1 cellular context compared by ENCODE assay signal in the genomic region with DNA sequence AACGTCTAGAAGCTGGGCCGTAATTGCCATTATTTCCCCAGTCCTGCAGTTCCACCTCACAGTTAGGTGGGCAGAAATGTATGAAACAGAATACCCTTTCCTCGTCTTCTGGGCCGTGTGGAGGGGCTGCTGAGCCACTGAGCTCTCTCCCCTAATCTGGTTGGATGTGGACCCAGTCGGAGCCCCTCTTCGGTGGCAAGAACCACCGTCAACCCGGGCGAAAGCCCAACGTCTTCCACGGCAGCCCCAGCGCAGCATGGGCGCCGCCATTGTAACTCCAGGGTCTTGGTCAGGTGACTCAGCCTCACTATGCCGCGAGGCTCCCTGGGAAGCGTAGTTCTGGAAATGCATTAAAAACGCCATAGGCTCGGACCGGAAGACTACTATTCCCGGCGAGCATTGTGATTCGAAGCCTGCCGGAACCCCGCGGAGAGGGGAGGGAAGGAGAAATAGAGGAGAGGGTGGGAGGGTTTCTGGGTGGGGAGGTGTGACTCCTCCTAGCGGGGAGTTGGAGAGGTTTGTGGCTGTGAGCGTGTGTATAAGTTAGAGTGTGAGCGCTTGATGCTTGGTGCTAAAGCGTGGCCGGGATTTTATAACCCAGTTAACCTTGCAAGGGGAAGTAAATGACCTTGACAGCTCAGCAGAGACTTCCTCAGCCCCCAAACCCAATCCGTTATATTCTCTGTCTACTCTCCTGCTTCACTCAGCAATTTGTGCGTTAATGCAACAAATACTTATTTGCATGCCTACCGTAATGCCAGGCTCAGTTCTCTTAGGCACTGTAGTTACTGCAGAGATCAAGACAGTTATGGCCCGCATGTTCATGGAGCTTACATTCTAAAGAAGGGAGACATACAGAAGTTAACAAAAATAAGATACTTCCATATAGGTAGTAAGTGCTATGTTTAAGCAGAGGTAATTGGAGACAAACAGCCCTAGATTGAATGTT.
TF ChIP-seq lines count a peak whose summit lies in the region.

A gene with protein sequence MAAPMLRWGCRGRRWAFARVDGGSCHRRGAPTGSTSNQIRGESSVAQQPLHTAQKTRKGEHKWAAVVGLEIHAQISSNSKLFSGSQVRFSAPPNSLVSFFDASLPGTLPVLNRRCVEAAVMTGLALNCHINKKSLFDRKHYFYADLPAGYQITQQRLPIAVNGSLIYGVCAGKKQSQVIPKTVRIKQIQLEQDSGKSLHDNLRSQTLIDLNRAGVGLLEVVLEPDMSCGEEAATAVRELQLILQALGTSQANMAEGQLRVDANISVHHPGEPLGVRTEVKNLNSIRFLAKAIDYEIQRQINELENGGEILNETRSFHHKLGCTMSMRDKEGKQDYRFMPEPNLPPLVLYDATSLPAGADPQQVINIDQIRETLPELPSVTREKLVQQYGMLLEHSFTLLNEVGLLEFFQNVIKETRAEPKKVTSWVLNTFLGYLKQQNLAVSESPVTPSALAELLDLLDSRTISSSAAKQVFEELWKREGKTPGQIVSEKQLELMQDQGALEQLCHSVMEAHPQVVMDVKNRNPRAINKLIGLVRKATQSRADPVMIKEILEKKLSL (minus strand): TSS at position 295 of the 949 bp plus-strand sequence. CDS start 25 bp downstream, at position 270.

TF ChIP-seq in HepG2, 621 proteins besides CTCF, POLR2A, EP300 and RAD21 (continued from another document and continues in another):
- TF ChIP-seq, protein P1, sequence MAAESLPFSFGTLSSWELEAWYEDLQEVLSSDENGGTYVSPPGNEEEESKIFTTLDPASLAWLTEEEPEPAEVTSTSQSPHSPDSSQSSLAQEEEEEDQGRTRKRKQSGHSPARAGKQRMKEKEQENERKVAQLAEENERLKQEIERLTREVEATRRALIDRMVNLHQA (CRISPR knock-in tag; IDR thresholded peaks at IDR 0.05): no peak
- TF ChIP-seq NFE2L2 (IDR thresholded peaks at IDR 0.05; ENCODE audit: low read length): no peak
- TF ChIP-seq MTA3 (CRISPR knock-in tag; IDR thresholded peaks at IDR 0.05): no peak
- no peak for TF ChIP-seq ZNF570 (CRISPR knock-in tag; IDR thresholded peaks at IDR 0.05; ENCODE audit: borderline replicate concordance)
- no peak; the same call in 1 of the 2 replicates for TF ChIP-seq NFKBIZ (CRISPR knock-in tag; IDR thresholded peaks at IDR 0.05)
- TF ChIP-seq, protein P2, sequence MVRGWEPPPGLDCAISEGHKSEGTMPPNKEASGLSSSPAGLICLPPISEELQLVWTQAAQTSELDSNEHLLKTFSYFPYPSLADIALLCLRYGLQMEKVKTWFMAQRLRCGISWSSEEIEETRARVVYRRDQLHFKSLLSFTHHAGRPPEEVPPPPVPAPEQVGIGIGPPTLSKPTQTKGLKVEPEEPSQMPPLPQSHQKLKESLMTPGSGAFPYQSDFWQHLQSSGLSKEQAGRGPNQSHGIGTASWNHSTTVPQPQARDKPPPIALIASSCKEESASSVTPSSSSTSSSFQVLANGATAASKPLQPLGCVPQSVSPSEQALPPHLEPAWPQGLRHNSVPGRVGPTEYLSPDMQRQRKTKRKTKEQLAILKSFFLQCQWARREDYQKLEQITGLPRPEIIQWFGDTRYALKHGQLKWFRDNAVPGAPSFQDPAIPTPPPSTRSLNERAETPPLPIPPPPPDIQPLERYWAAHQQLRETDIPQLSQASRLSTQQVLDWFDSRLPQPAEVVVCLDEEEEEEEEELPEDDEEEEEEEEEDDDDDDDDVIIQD (CRISPR knock-in tag; IDR thresholded peaks at IDR 0.05; ENCODE audit: low read depth): 0 out of 2 replicates have a peak, but pooled peaks have one; percentile 8
- TF ChIP-seq, protein P3, sequence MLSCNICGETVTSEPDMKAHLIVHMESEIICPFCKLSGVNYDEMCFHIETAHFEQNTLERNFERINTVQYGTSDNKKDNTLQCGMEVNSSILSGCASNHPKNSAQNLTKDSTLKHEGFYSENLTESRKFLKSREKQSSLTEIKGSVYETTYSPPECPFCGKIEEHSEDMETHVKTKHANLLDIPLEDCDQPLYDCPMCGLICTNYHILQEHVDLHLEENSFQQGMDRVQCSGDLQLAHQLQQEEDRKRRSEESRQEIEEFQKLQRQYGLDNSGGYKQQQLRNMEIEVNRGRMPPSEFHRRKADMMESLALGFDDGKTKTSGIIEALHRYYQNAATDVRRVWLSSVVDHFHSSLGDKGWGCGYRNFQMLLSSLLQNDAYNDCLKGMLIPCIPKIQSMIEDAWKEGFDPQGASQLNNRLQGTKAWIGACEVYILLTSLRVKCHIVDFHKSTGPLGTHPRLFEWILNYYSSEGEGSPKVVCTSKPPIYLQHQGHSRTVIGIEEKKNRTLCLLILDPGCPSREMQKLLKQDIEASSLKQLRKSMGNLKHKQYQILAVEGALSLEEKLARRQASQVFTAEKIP (CRISPR knock-in tag; IDR thresholded peaks at IDR 0.05; ENCODE audit: borderline replicate concordance): no peak
- TF ChIP-seq, protein P4, sequence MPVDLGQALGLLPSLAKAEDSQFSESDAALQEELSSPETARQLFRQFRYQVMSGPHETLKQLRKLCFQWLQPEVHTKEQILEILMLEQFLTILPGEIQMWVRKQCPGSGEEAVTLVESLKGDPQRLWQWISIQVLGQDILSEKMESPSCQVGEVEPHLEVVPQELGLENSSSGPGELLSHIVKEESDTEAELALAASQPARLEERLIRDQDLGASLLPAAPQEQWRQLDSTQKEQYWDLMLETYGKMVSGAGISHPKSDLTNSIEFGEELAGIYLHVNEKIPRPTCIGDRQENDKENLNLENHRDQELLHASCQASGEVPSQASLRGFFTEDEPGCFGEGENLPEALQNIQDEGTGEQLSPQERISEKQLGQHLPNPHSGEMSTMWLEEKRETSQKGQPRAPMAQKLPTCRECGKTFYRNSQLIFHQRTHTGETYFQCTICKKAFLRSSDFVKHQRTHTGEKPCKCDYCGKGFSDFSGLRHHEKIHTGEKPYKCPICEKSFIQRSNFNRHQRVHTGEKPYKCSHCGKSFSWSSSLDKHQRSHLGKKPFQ (CRISPR knock-in tag; IDR thresholded peaks at IDR 0.05; ENCODE audit: insufficient replicate concordance): no peak
- TF ChIP-seq ASH2L (IDR thresholded peaks at IDR 0.05; ENCODE audit: insufficient read length, low read depth, low read length): peak; percentile 89
- TF ChIP-seq KDM5A (IDR thresholded peaks at IDR 0.05; ENCODE audit: borderline replicate concordance, low read length): peak; percentile 100
- no peak for TF ChIP-seq NR1H2 (CRISPR knock-in tag; IDR thresholded peaks at IDR 0.05; ENCODE audit: borderline replicate concordance, low read depth)
- TF ChIP-seq YEATS2 (CRISPR knock-in tag; IDR thresholded peaks at IDR 0.05; ENCODE audit: borderline replicate concordance): peak; percentile 87; the same call in 1 of the 2 replicates
- no peak for TF ChIP-seq EZH2 (conservative IDR thresholded peaks at IDR 0.05; ENCODE audit: low read depth, low read length)
- TF ChIP-seq ELF1 (CRISPR knock-in tag; IDR thresholded peaks at IDR 0.05): peak; percentile 88
- no peak for TF ChIP-seq ZNF749 (CRISPR knock-in tag; IDR thresholded peaks at IDR 0.05; ENCODE audit: borderline replicate concordance)
- TF ChIP-seq, protein P5, sequence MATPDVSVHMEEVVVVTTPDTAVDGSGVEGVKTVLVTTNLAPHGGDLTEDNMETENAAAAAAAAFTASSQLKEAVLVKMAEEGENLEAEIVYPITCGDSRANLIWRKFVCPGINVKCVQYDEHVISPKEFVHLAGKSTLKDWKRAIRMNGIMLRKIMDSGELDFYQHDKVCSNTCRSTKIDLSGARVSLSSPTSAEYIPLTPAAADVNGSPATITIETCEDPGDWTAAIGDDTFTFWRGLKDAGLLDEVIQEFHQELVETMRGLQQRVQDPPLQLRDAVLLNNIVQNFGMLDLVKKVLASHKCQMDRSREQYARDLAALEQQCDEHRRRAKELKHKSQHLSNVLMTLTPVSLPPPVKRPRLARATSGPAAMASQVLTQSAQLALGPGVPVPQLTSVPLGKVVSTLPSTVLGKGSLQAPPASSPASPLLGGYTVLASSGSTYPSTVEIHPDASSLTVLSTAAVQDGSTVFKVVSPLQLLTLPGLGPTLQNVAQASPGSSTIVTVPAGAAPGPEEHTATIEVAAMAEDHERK (CRISPR knock-in tag; IDR thresholded peaks at IDR 0.05; ENCODE audit: low read depth): no peak; the same call in 1 of the 2 replicates
- TF ChIP-seq MIER2 (CRISPR knock-in tag; IDR thresholded peaks at IDR 0.05): no peak
- 0 out of 2 replicates have a peak, but pooled peaks have one; percentile 38 for TF ChIP-seq ZNF670 (CRISPR knock-in tag; IDR thresholded peaks at IDR 0.05; ENCODE audit: borderline replicate concordance)
- TF ChIP-seq SOX13 (IDR thresholded peaks at IDR 0.05): no peak
- no peak; a peak in 1 of 4 replicates for TF ChIP-seq SOX13 (CRISPR knock-in tag; conservative IDR thresholded peaks at IDR 0.05 in 1 of 2, IDR thresholded peaks at IDR 0.05 in 1 of 2)
- TF ChIP-seq GZF1 (CRISPR knock-in tag; IDR thresholded peaks at IDR 0.05): peak; percentile 94; the same call in 1 of the 2 replicates
- no peak for TF ChIP-seq FLYWCH1 (CRISPR knock-in tag; IDR thresholded peaks at IDR 0.05)
- TF ChIP-seq, protein P6, sequence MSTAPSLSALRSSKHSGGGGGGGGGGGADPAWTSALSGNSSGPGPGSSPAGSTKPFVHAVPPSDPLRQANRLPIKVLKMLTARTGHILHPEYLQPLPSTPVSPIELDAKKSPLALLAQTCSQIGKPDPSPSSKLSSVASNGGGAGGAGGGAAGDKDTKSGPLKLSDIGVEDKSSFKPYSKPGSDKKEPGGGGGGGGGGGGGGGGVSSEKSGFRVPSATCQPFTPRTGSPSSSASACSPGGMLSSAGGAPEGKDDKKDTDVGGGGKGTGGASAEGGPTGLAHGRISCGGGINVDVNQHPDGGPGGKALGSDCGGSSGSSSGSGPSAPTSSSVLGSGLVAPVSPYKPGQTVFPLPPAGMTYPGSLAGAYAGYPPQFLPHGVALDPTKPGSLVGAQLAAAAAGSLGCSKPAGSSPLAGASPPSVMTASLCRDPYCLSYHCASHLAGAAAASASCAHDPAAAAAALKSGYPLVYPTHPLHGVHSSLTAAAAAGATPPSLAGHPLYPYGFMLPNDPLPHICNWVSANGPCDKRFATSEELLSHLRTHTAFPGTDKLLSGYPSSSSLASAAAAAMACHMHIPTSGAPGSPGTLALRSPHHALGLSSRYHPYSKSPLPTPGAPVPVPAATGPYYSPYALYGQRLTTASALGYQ (CRISPR knock-in tag; IDR thresholded peaks at IDR 0.05): peak; percentile 67
- peak; percentile 26; the same call in 1 of the 2 replicates for TF ChIP-seq KLF15 (CRISPR knock-in tag; IDR thresholded peaks at IDR 0.05; ENCODE audit: borderline replicate concordance)
- TF ChIP-seq RBM22 (optimal IDR thresholded peaks at IDR 0.05; ENCODE audit: low read length): no peak
- TF ChIP-seq AKAP8 (CRISPR knock-in tag; IDR thresholded peaks at IDR 0.05): no peak
- no peak for TF ChIP-seq ZKSCAN5 (CRISPR knock-in tag; IDR thresholded peaks at IDR 0.05)
- TF ChIP-seq ZNF777 (CRISPR knock-in tag; IDR thresholded peaks at IDR 0.05): no peak
- TF ChIP-seq, protein P7, sequence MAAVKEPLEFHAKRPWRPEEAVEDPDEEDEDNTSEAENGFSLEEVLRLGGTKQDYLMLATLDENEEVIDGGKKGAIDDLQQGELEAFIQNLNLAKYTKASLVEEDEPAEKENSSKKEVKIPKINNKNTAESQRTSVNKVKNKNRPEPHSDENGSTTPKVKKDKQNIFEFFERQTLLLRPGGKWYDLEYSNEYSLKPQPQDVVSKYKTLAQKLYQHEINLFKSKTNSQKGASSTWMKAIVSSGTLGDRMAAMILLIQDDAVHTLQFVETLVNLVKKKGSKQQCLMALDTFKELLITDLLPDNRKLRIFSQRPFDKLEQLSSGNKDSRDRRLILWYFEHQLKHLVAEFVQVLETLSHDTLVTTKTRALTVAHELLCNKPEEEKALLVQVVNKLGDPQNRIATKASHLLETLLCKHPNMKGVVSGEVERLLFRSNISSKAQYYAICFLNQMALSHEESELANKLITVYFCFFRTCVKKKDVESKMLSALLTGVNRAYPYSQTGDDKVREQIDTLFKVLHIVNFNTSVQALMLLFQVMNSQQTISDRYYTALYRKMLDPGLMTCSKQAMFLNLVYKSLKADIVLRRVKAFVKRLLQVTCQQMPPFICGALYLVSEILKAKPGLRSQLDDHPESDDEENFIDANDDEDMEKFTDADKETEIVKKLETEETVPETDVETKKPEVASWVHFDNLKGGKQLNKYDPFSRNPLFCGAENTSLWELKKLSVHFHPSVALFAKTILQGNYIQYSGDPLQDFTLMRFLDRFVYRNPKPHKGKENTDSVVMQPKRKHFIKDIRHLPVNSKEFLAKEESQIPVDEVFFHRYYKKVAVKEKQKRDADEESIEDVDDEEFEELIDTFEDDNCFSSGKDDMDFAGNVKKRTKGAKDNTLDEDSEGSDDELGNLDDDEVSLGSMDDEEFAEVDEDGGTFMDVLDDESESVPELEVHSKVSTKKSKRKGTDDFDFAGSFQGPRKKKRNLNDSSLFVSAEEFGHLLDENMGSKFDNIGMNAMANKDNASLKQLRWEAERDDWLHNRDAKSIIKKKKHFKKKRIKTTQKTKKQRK (IDR thresholded peaks at IDR 0.05; ENCODE audit: low read length): no peak
- no peak for TF ChIP-seq XBP1 (CRISPR knock-in tag; IDR thresholded peaks at IDR 0.05)
- peak; percentile 29; the same call in 1 of the 2 replicates for TF ChIP-seq KLF11 (CRISPR knock-in tag; IDR thresholded peaks at IDR 0.05)
- TF ChIP-seq, protein P8, sequence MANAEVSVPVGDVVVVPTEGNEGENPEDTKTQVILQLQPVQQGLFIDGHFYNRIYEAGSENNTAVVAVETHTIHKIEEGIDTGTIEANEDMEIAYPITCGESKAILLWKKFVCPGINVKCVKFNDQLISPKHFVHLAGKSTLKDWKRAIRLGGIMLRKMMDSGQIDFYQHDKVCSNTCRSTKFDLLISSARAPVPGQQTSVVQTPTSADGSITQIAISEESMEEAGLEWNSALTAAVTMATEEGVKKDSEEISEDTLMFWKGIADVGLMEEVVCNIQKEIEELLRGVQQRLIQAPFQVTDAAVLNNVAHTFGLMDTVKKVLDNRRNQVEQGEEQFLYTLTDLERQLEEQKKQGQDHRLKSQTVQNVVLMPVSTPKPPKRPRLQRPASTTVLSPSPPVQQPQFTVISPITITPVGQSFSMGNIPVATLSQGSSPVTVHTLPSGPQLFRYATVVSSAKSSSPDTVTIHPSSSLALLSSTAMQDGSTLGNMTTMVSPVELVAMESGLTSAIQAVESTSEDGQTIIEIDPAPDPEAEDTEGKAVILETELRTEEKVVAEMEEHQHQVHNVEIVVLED (CRISPR knock-in tag; IDR thresholded peaks at IDR 0.05; ENCODE audit: borderline replicate concordance): peak; percentile 54; the same call in 1 of the 2 replicates
- no peak for TF ChIP-seq ZNF251 (CRISPR knock-in tag; IDR thresholded peaks at IDR 0.05)
- no peak for TF ChIP-seq ZNF589 (CRISPR knock-in tag; conservative IDR thresholded peaks at IDR 0.05)
